Comparison of ENCODE assay signal across 12 cellular contexts in genomic region chr11:1482581-1483444, GRCh38. TPM values are rescaled to one million over a fixed set of nuclear protein-coding genes. Genes with fewer than 3 reads are reported as not detected.
DNase-seq lines count a peak whose midpoint lies in the region; ATAC-seq, FAIRE-seq and TF ChIP-seq lines count a peak whose summit lies in the region.
"Had no signal": no experiment of that assay in that cellular context is flagged by ENCODE, and none has a peak within 500 bp of the region (broad histone marks: within the 10 kb centered on the region; RNA-seq: fewer than 3 reads in every experiment).

No MANE protein-coding gene starts in this region.

- peaks cover 25% of the 10 kb centered on the region for H3K36me3 Mint-ChIP-seq in stimulated activated memory B cell treated with anti-CD40 and anti-IgM and Interleukin-4, amounts not matched to agents 10 μg/mL and 1 μg/mL and 100 μg/mL, for 72 hours

- no peaks in the 10 kb centered on the region for H3K9me3 ChIP-seq in muscle layer of duodenum (ENCODE audit: control insufficient read depth in 1 of 2, low read length in 2 of 2)
- H3K9me3 ChIP-seq in transverse colon: no peaks in the 10 kb centered on the region

- H3K27ac ChIP-seq in coronary artery: peak overlapping the region; percentile 97 to 99
- peak overlapping the region; percentile 31 for H3K27ac ChIP-seq in muscle layer of duodenum (ENCODE audit: low read length)
- peak overlapping the region; percentile 81 to 92 (median 84) for H3K27ac ChIP-seq in transverse colon

- intact Hi-C loops in transverse colon (cut with DNase I; ENCODE audit: low total_unique reads): no loop called here

- H3K36me3 ChIP-seq in muscle layer of duodenum (ENCODE audit: control insufficient read depth in 1 of 2, insufficient read depth in 2 of 2, low read length in 2 of 2) (peaks cover 16 to 27% of the 10 kb centered on the region in 2 donors), transverse colon (peaks cover 0 to 16% (median 7%) of the 10 kb centered on the region in 4 donors)

- no peak overlapping the region for H3K27ac Mint-ChIP-seq in stimulated activated memory B cell treated with anti-CD40 and anti-IgM and Interleukin-4, amounts not matched to agents 10 μg/mL and 1 μg/mL and 100 μg/mL, for 72 hours

- H3K9me3 Mint-ChIP-seq in stimulated activated memory B cell treated with anti-CD40 and anti-IgM and Interleukin-4, amounts not matched to agents 10 μg/mL and 1 μg/mL and 100 μg/mL, for 72 hours: no peaks in the 10 kb centered on the region
- H3K9me3 Mint-ChIP-seq: IgD-negative memory B cell had no signal

- TF ChIP-seq CTCF in NB4 (IDR thresholded peaks at IDR 0.05; ENCODE audit: low read depth, low read length): peak; percentile 12
- TF ChIP-seq CTCF in coronary artery (IDR thresholded peaks at IDR 0.05): no peak
- no peak for TF ChIP-seq CTCF in transverse colon (IDR thresholded peaks at IDR 0.05)
- no peak for TF ChIP-seq CTCF in GM13976 (IDR thresholded peaks at IDR 0.05; ENCODE audit: borderline replicate concordance, control extremely low read depth, extremely low read depth, insufficient read depth, missing control alignments)

- peaks cover 33% of the 10 kb centered on the region for H3K4me1 Mint-ChIP-seq in stimulated activated memory B cell treated with anti-CD40 and anti-IgM and Interleukin-4, amounts not matched to agents 10 μg/mL and 1 μg/mL and 100 μg/mL, for 72 hours

- TF ChIP-seq POLR2A in NB4 (IDR thresholded peaks at IDR 0.05; ENCODE audit: extremely low read depth, insufficient read length): no peak
- TF ChIP-seq POLR2A in transverse colon (IDR thresholded peaks at IDR 0.05): no peak
- no peak for TF ChIP-seq POLR2A in GM12892 (IDR thresholded peaks at IDR 0.05; ENCODE audit: low read depth, low read length)

- H3K4me3 Mint-ChIP-seq in stimulated activated memory B cell treated with anti-CD40 and anti-IgM and Interleukin-4, amounts not matched to agents 10 μg/mL and 1 μg/mL and 100 μg/mL, for 72 hours: no peak overlapping the region

- no peak for ATAC-seq in stimulated activated memory B cell treated with anti-CD40 and anti-IgM and Interleukin-4, amounts not matched to agents 10 μg/mL and 1 μg/mL and 100 μg/mL, for 72 hours

- H3K4me1 ChIP-seq in muscle layer of duodenum (ENCODE audit: control insufficient read depth in 1 of 2, insufficient read depth in 2 of 2, low read length in 2 of 2) (peaks cover 12 to 95% of the 10 kb centered on the region in 2 donors), transverse colon (peaks cover 48 to 84% (median 59%) of the 10 kb centered on the region in 4 donors)

- H3K27me3 ChIP-seq in muscle layer of duodenum (ENCODE audit: low read depth, low read length): no peaks in the 10 kb centered on the region
- no peaks in the 10 kb centered on the region for H3K27me3 ChIP-seq in transverse colon

- no peak for TF ChIP-seq EP300 in transverse colon (IDR thresholded peaks at IDR 0.05; ENCODE audit: low read depth)

- in situ Hi-C loops in transverse colon (cut with MboI; ENCODE audit: low pct_ligation_motif_present in 1 of 4, low pct_unique_long_range_greater_than_20kb in 1 of 4, low sequenced_read_pairs in 3 of 4): no loop called here
- in situ Hi-C loops in GM13976 (cut with MboI; ENCODE audit: low sequenced_read_pairs, unreplicated experiment): no loop called here

- no peaks in the 10 kb centered on the region for H3K27me3 Mint-ChIP-seq in stimulated activated memory B cell treated with anti-CD40 and anti-IgM and Interleukin-4, amounts not matched to agents 10 μg/mL and 1 μg/mL and 100 μg/mL, for 72 hours
- H3K27me3 Mint-ChIP-seq: IgD-negative memory B cell had no signal

- H3K4me3 ChIP-seq in NB4 (ENCODE audit: low read depth, low read length) (no peak overlapping the region), coronary artery (peak overlapping the region; percentile 77), muscle layer of duodenum (ENCODE audit: low read depth in 1 of 2, low read length in 2 of 2) (no peak overlapping the region), transverse colon (no peak overlapping the region)

- DNase-seq in NB4 (ENCODE audit: low read depth) (no peak), coronary artery (ENCODE audit: low spot score) (peak; percentile 89), transverse colon (no peak), GM12892 (ENCODE audit: insufficient read length) (no peak), GM13976 (ENCODE audit: low spot score) (no peak)
- DNase-seq: activated naive CD4-positive, alpha-beta T cell treated with Interleukin-2 at 50 U/mL for 16 hours; NCI-H1694 treated with DMSO at 0.1 percent for 48 hours; NCI-H524; stimulated activated CD4-positive, alpha-beta T cell treated with anti-CD3 and anti-CD28 coated beads, Interleukin-2, amount 100 ng/mL, for 48 hours had no signal

- no peak for FAIRE-seq in GM12892 (lab: Jason Lieb, UNC)

- WGBS in transverse colon (ENCODE audit: low coverage in 1 of 2), 2 donors: 77% methylated on average over 32 of the region's 32 CpGs; no CpG with 5 or more reads in 1 of the 2 donors

RNA-seq across cellular contexts. Expression of gene MOB2, which starts 3.8 kb away (rescaled TPM):
- total RNA-seq in transverse colon: 10 to 100 TPM; 22.8 to 56.7 (median 42.4) TPM
- 13.3 TPM for polyA plus RNA-seq in GM12892 (2012; ENCODE audit: missing spikeins)

Comparison
In these comparisons a context has a peak if more than half of its experiments do, and no peak if none do; other contexts are left out.
1. H3K27ac ChIP-seq: peak in every context shown above with its lines; median percentile 98 in coronary artery; 84 in transverse colon; 31 in muscle layer of duodenum.